1 cellular context compared by ENCODE assay signal in the genomic region with DNA sequence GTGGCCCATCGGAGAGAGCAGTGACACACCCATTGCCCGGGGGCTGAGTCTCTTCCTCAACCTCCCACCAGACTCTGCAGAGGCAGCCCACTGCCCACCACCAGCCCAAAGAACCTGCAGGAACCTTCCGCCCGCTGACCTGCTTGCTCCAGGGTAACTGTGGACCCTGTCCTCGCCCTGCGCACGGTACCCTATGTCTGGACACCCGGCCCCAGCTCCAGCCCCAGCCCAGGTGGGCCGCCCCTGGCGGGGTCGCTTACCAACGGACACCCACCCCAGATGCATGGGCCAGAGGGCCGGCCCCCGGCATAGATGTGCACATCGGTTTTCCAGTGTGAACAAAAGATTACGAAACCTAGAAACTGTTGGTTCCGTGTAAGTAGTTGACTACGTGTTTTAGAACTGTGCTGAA.
TF ChIP-seq lines count a peak whose summit lies in the region.

No MANE protein-coding gene starts in this region.

TF ChIP-seq in SK-N-SH, 30 proteins besides CTCF, POLR2A, EP300 and RAD21 (continued from another document):
- TF ChIP-seq GABPA (IDR thresholded peaks at IDR 0.05; ENCODE audit: low read depth), result no peak
- no peak for TF ChIP-seq TEAD4 (IDR thresholded peaks at IDR 0.05; ENCODE audit: borderline replicate concordance, insufficient read depth)
- no peak for TF ChIP-seq SIN3A (IDR thresholded peaks at IDR 0.05; ENCODE audit: borderline replicate concordance, low read depth, low read length)
- TF ChIP-seq RCOR1 (IDR thresholded peaks at IDR 0.05; ENCODE audit: low read length), result no peak
- TF ChIP-seq NRF1 (IDR thresholded peaks at IDR 0.05; ENCODE audit: low read depth, low read length), result no peak
- TF ChIP-seq FOSL2 (IDR thresholded peaks at IDR 0.05; ENCODE audit: borderline replicate concordance, low read depth), result no peak
